8 cellular contexts compared by ENCODE assay signal in genomic region chr17:82297804-82298537, GRCh38.
DNase-seq lines count a peak whose midpoint lies in the region; ATAC-seq and TF ChIP-seq lines count a peak whose summit lies in the region.

No MANE protein-coding gene starts in this region.

- TF ChIP-seq CTCF in OCI-LY1 (IDR thresholded peaks at IDR 0.05; ENCODE audit: low read length) (no peak), epithelial cell of esophagus (IDR thresholded peaks at IDR 0.05; ENCODE audit: insufficient read depth, low read depth, low read length, missing control alignments) (no peak)

- peak overlapping the region; percentile 100 for H3K27ac Mint-ChIP-seq in stimulated activated effector memory CD8-positive, alpha-beta T cell treated with anti-CD3 and anti-CD28 coated beads, Interleukin-12 subunit alpha, Interleukin-12 subunit beta, amount 100 ng/mL, for 72 hours

- peaks cover 4% of the 10 kb centered on the region for H3F3A ChIP-seq in OCI-LY1 (ENCODE audit: insufficient read depth, low read length)

- no peaks in the 10 kb centered on the region for H3K36me3 ChIP-seq in OCI-LY1 (ENCODE audit: insufficient read depth, low read length)
- H3K36me3 ChIP-seq in muscle layer of duodenum (ENCODE audit: control insufficient read depth in 1 of 2, insufficient read depth in 2 of 2, low read length in 2 of 2) = peaks cover 0 to 6% of the 10 kb centered on the region in 2 donors

- H4K20me1 ChIP-seq in OCI-LY1 (ENCODE audit: insufficient read depth, low read length) = no peaks in the 10 kb centered on the region

- no peaks in the 10 kb centered on the region for H3K9me2 ChIP-seq in OCI-LY1 (ENCODE audit: low read depth, low read length)

- H3K4me3 ChIP-seq in OCI-LY1 (ENCODE audit: low read depth, low read length, poor library complexity, severe bottlenecking) (peak overlapping the region; percentile 62), epithelial cell of esophagus (ENCODE audit: low read length) (peak overlapping the region; percentile 41), muscle layer of duodenum (ENCODE audit: low read depth in 1 of 2, low read length in 2 of 2) (peak overlapping the region; percentile 53 to 59)

- H3K79me2 ChIP-seq in OCI-LY1 (ENCODE audit: insufficient read depth, low read length) = no peaks in the 10 kb centered on the region

- H2AFZ ChIP-seq in OCI-LY1 (ENCODE audit: low read length) = peak overlapping the region; percentile 2; the same call in 1 of the 2 replicates

- H3K9me3 ChIP-seq in OCI-LY1 (ENCODE audit: low read length) (no peaks in the 10 kb centered on the region), muscle layer of duodenum (ENCODE audit: control insufficient read depth in 1 of 2, low read length in 2 of 2) (no peaks in the 10 kb centered on the region)

- H3K4me2 ChIP-seq in OCI-LY1 (ENCODE audit: low read length) = peak overlapping the region; percentile 86

- H3K9me3 Mint-ChIP-seq in stimulated activated effector memory CD8-positive, alpha-beta T cell treated with anti-CD3 and anti-CD28 coated beads, Interleukin-12 subunit alpha, Interleukin-12 subunit beta, amount 100 ng/mL, for 72 hours = no peaks in the 10 kb centered on the region

- peak overlapping the region; percentile 93 for H3K4me3 Mint-ChIP-seq in stimulated activated effector memory CD8-positive, alpha-beta T cell treated with anti-CD3 and anti-CD28 coated beads, Interleukin-12 subunit alpha, Interleukin-12 subunit beta, amount 100 ng/mL, for 72 hours

- DNase-seq in activated T-cell treated with anti-CD3 and anti-CD28 coated beads for 1 hour (ENCODE audit: low read depth) (peak; percentile 87), epithelial cell of esophagus (ENCODE audit: low read depth) (peak; percentile 99), OCI-M2 (lab: John Stamatoyannopoulos, UW; ENCODE audit: unreplicated experiment) (no peak)
- peak; percentile 73 to 96 for DNase-seq in stimulated activated effector memory CD8-positive, alpha-beta T cell treated with anti-CD3 and anti-CD28 coated beads, Interleukin-12 subunit alpha, Interleukin-12 subunit beta, amount 100 ng/mL, for 72 hours (ENCODE audit: low spot score in 2 of 2)

- peaks cover 85% of the 10 kb centered on the region for H3K4me1 Mint-ChIP-seq in stimulated activated effector memory CD8-positive, alpha-beta T cell treated with anti-CD3 and anti-CD28 coated beads, Interleukin-12 subunit alpha, Interleukin-12 subunit beta, amount 100 ng/mL, for 72 hours

- ATAC-seq in HG02943 (IDR thresholded peaks at IDR 0.05; ENCODE audit: low read depth, unreplicated experiment) = peak; percentile 51
- ATAC-seq in stimulated activated effector memory CD8-positive, alpha-beta T cell treated with anti-CD3 and anti-CD28 coated beads, Interleukin-12 subunit alpha, Interleukin-12 subunit beta, amount 100 ng/mL, for 72 hours = peak; percentile 87

- H3K4me1 ChIP-seq in OCI-LY1 (ENCODE audit: insufficient read depth, low read length, severe bottlenecking) (peaks cover 30% of the 10 kb centered on the region), muscle layer of duodenum (ENCODE audit: control insufficient read depth in 1 of 2, insufficient read depth in 2 of 2, low read length in 2 of 2) (peaks cover 19 to 21% of the 10 kb centered on the region in 2 donors)

- H3K9ac ChIP-seq in OCI-LY1 (ENCODE audit: low read length) = peak overlapping the region; percentile 72

- TF ChIP-seq POLR2A in GM15510 (IDR thresholded peaks at IDR 0.05; ENCODE audit: borderline replicate concordance, extremely low read depth, insufficient read length) = peak; percentile 61

- H3K36me3 Mint-ChIP-seq in stimulated activated effector memory CD8-positive, alpha-beta T cell treated with anti-CD3 and anti-CD28 coated beads, Interleukin-12 subunit alpha, Interleukin-12 subunit beta, amount 100 ng/mL, for 72 hours = peaks cover 27% of the 10 kb centered on the region

- H3K27ac ChIP-seq in OCI-LY1 (ENCODE audit: low read depth, low read length, poor library complexity, severe bottlenecking) = peak overlapping the region; percentile 6
- peak overlapping the region; percentile 94 for H3K27ac ChIP-seq in muscle layer of duodenum (ENCODE audit: low read length)

- H3K27me3 ChIP-seq in OCI-LY1 (ENCODE audit: insufficient read depth, low read length) (peaks cover 4% of the 10 kb centered on the region; the same call in 1 of the 2 replicates), muscle layer of duodenum (ENCODE audit: low read depth, low read length) (no peaks in the 10 kb centered on the region)
